ENCODE assay signal across 8 cellular contexts in the genomic region with DNA sequence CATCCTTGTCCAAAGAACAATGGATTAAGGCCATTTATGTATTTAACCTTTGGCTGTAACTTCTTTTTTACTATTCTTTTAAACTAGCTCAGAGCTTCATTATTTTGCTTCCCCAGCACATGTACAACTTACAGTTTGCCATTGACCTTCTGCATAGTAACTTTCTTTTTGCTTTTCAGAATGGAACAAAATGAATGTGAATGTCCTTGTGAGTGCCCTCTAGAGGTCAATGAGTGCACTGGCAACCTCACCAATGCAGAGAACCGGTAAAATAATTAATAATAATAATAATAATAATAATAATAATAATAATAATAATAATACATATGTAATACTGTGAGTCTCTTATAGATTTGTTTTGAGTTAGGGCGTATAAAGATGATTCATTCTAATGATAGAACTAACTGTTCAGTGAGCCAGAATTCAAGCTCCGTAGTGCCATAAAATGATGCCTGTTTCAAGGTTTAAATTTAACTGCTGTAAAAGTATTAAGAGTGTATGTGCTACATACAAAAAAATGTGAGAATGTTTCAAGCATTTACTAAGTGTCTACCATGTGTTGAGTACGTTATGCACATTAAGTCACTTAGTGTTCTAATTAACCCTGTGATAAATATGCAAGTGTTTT.
DNase-seq lines count a peak whose midpoint lies in the region; ATAC-seq and TF ChIP-seq lines count a peak whose summit lies in the region.

No MANE protein-coding gene starts in this region.

- H3K9ac ChIP-seq in SU-DHL-6 (ENCODE audit: low read length): no peak overlapping the region

- H2AFZ ChIP-seq in GM23338: no peak overlapping the region
- no peak overlapping the region for H2AFZ ChIP-seq in SU-DHL-6 (ENCODE audit: low read depth, low read length, severe bottlenecking)

- no peak overlapping the region for H3K27ac Mint-ChIP-seq in GM23338

- H3K4me3 ChIP-seq in AG09309 (ENCODE audit: control insufficient read depth, low read depth, low read length) (no peak overlapping the region), GM23338 (no peak overlapping the region), SU-DHL-6 (ENCODE audit: insufficient read depth, low read length, poor library complexity, severe bottlenecking) (no peak overlapping the region)

- peaks cover 85% of the 10 kb centered on the region for H3K36me3 Mint-ChIP-seq in GM23338 (ENCODE audit: low read depth)

- no peaks in the 10 kb centered on the region for H3K9me3 ChIP-seq in SU-DHL-6 (ENCODE audit: insufficient read depth, low read length)

- peaks cover 5% of the 10 kb centered on the region; the same call in 1 of the 2 replicates for H4K20me1 ChIP-seq in GM23338 (replicated peaks; ENCODE audit: insufficient read depth)
- H4K20me1 ChIP-seq in SU-DHL-6 (ENCODE audit: low read depth, low read length): no peaks in the 10 kb centered on the region

- H3K27me3 Mint-ChIP-seq in GM23338 (ENCODE audit: insufficient read depth, low read depth, poor library complexity): no peaks in the 10 kb centered on the region

- H3K9me2 ChIP-seq in GM23338 (ENCODE audit: insufficient read depth) (no peaks in the 10 kb centered on the region), SU-DHL-6 (replicated peaks; ENCODE audit: insufficient read depth, low read length) (no peaks in the 10 kb centered on the region)

- TF ChIP-seq CTCF in AG09309 (IDR thresholded peaks at IDR 0.05; ENCODE audit: control insufficient read depth, insufficient read depth, low read depth, low read length, missing control alignments): peak; percentile 68
- peak; percentile 60 for TF ChIP-seq CTCF in GM23338 (conservative IDR thresholded peaks at IDR 0.05; ENCODE audit: low read depth in 2 of 2)
- peak; percentile 75 for TF ChIP-seq CTCF in SU-DHL-6 (IDR thresholded peaks at IDR 0.05; ENCODE audit: insufficient read depth, low read length, poor library complexity, severe bottlenecking)

- H3K4me3 Mint-ChIP-seq in GM23338: no peak overlapping the region

- H3K36me3 ChIP-seq in GM23338 (ENCODE audit: insufficient read depth) (peaks cover 50% of the 10 kb centered on the region), SU-DHL-6 (ENCODE audit: low read length) (no peaks in the 10 kb centered on the region)

- no peaks in the 10 kb centered on the region for H3K4me1 ChIP-seq in GM23338 (ENCODE audit: insufficient read depth)

- H3K79me2 ChIP-seq in GM23338 (replicated peaks; ENCODE audit: insufficient read depth): no peaks in the 10 kb centered on the region
- H3K79me2 ChIP-seq in SU-DHL-6 (ENCODE audit: insufficient read depth, low read length): no peaks in the 10 kb centered on the region

- H3K4me1 Mint-ChIP-seq in GM23338: no peaks in the 10 kb centered on the region

- H3F3A ChIP-seq in GM23338 (replicated peaks; ENCODE audit: low read depth) (no peaks in the 10 kb centered on the region; the same call in 1 of the 2 replicates), SU-DHL-6 (ENCODE audit: insufficient read depth) (no peaks in the 10 kb centered on the region)

- H3K9me3 Mint-ChIP-seq in GM23338: no peaks in the 10 kb centered on the region

- H3K4me2 ChIP-seq in GM23338 (no peak overlapping the region), SU-DHL-6 (ENCODE audit: low read depth, low read length, poor library complexity, severe bottlenecking) (no peak overlapping the region)

- H3K27ac ChIP-seq in GM23338 (ENCODE audit: low read depth): no peak overlapping the region
- no peak overlapping the region for H3K27ac ChIP-seq in SU-DHL-6 (ENCODE audit: low read depth, low read length)

- no peaks in the 10 kb centered on the region for H3K27me3 ChIP-seq in GM23338 (ENCODE audit: insufficient read depth)
- no peaks in the 10 kb centered on the region for H3K27me3 ChIP-seq in SU-DHL-6 (ENCODE audit: low read length)

- no peak for DNase-seq in AG09309 (ENCODE audit: low read depth)
- DNase-seq in GM23338 (ENCODE audit: low spot score): peak; percentile 51
- DNase-seq in glomerular endothelial cell (ENCODE audit: extremely low read depth, low read depth, low spot score): peak; percentile 10
- no peak for DNase-seq in GM19240 (ENCODE audit: insufficient read length, low spot score)
- DNase-seq in mucosa of gallbladder (ENCODE audit: low spot score): no peak
- DNase-seq in NCI-H1930 (lab: John Stamatoyannopoulos, UW): no peak
- DNase-seq in superior temporal gyrus (ENCODE audit: extremely low spot score): no peak

- ATAC-seq in GM23338: no peak

TF ChIP-seq in GM23338, 12 proteins besides CTCF, POLR2A, EP300 and RAD21:
- TF ChIP-seq EZH2 (IDR thresholded peaks at IDR 0.05; ENCODE audit: low read depth, unreplicated experiment) (no peak), JUNB (IDR thresholded peaks at IDR 0.05; ENCODE audit: unreplicated experiment) (no peak)
- TF ChIP-seq, protein P1, sequence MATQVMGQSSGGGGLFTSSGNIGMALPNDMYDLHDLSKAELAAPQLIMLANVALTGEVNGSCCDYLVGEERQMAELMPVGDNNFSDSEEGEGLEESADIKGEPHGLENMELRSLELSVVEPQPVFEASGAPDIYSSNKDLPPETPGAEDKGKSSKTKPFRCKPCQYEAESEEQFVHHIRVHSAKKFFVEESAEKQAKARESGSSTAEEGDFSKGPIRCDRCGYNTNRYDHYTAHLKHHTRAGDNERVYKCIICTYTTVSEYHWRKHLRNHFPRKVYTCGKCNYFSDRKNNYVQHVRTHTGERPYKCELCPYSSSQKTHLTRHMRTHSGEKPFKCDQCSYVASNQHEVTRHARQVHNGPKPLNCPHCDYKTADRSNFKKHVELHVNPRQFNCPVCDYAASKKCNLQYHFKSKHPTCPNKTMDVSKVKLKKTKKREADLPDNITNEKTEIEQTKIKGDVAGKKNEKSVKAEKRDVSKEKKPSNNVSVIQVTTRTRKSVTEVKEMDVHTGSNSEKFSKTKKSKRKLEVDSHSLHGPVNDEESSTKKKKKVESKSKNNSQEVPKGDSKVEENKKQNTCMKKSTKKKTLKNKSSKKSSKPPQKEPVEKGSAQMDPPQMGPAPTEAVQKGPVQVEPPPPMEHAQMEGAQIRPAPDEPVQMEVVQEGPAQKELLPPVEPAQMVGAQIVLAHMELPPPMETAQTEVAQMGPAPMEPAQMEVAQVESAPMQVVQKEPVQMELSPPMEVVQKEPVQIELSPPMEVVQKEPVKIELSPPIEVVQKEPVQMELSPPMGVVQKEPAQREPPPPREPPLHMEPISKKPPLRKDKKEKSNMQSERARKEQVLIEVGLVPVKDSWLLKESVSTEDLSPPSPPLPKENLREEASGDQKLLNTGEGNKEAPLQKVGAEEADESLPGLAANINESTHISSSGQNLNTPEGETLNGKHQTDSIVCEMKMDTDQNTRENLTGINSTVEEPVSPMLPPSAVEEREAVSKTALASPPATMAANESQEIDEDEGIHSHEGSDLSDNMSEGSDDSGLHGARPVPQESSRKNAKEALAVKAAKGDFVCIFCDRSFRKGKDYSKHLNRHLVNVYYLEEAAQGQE (IDR thresholded peaks at IDR 0.05; ENCODE audit: unreplicated experiment): no peak

Comparison
In these comparisons a context has a peak if more than half of its experiments do, and no peak if none do; other contexts are left out.
1. DNase-seq: peak in GM23338 (single experiment) and glomerular endothelial cell (single experiment); none in AG09309 (single experiment), GM19240 (single experiment), mucosa of gallbladder (single experiment), NCI-H1930 (0 of 2) and superior temporal gyrus (single experiment).
2. Peak in every context shown above with its lines, with median percentiles within 50 percentile points of each other: CTCF ChIP-seq.